ENCODE assay signal across 8 cellular contexts in genomic region chr7:37182011-37182478, GRCh38.
DNase-seq lines count a peak whose midpoint lies in the region; ATAC-seq and TF ChIP-seq lines count a peak whose summit lies in the region.

No MANE protein-coding gene starts in this region.

- no peaks in the 10 kb centered on the region for H3K79me2 ChIP-seq in neural cell (replicated peaks; ENCODE audit: insufficient read depth, low read length)

- peak; percentile 39 for ATAC-seq in GM19468 (IDR thresholded peaks at IDR 0.05; ENCODE audit: extremely low read depth, unreplicated experiment)
- peak; percentile 75 to 93 for ATAC-seq in activated T-cell treated with anti-CD3 and anti-CD28 coated beads, Interleukin-2, amount 50 U/mL, for 4 hours
- peak; percentile 97 for ATAC-seq in stimulated activated naive CD8-positive, alpha-beta T cell treated with anti-CD3 and anti-CD28 coated beads, Interleukin-15, amount 100 ng/mL, for 72 hours

- H3K27me3 ChIP-seq in HUES64 (ENCODE audit: insufficient read depth, low read length) (no peaks in the 10 kb centered on the region), neural cell (ENCODE audit: insufficient read depth, low read depth, low read length) (no peaks in the 10 kb centered on the region)

- H3K9me3 ChIP-seq in HUES64 (ENCODE audit: insufficient read depth, low read depth, low read length) (no peaks in the 10 kb centered on the region), neural cell (ENCODE audit: low read length) (no peaks in the 10 kb centered on the region)

- H3K9ac ChIP-seq in HUES64 (ENCODE audit: low read depth, low read length) (peak overlapping the region; percentile 23; the same call in 1 of the 2 replicates), neural cell (ENCODE audit: low read length) (no peak overlapping the region)

- no peaks in the 10 kb centered on the region for H3K36me3 ChIP-seq in HUES64 (ENCODE audit: insufficient read depth, low read length)
- no peaks in the 10 kb centered on the region for H3K36me3 ChIP-seq in neural cell (ENCODE audit: insufficient read depth, low read length)

- no peaks in the 10 kb centered on the region for H3K27me3 Mint-ChIP-seq in activated T-cell treated with anti-CD3 and anti-CD28 coated beads, Interleukin-2, amount 50 U/mL, for 4 hours (ENCODE audit: low read depth)
- no peaks in the 10 kb centered on the region for H3K27me3 Mint-ChIP-seq in stimulated activated naive CD8-positive, alpha-beta T cell treated with anti-CD3 and anti-CD28 coated beads, Interleukin-15, amount 100 ng/mL, for 72 hours

- H3F3A ChIP-seq in neural cell (ENCODE audit: insufficient read depth, low read length, poor library complexity, severe bottlenecking): no peaks in the 10 kb centered on the region

- peaks cover 33% of the 10 kb centered on the region for H3K36me3 Mint-ChIP-seq in activated T-cell treated with anti-CD3 and anti-CD28 coated beads, Interleukin-2, amount 50 U/mL, for 4 hours (ENCODE audit: insufficient read depth)

- H3K4me3 ChIP-seq in HUES64 (ENCODE audit: low read length) (peak overlapping the region; percentile 52), fibroblast of pulmonary artery (replicated peaks; ENCODE audit: low read depth, low read length) (no peak overlapping the region), neural cell (ENCODE audit: low read length) (no peak overlapping the region)

- no peaks in the 10 kb centered on the region for H3K9me2 ChIP-seq in neural cell (ENCODE audit: insufficient read depth, low read length)

- no peak overlapping the region for H3K27ac Mint-ChIP-seq in stimulated activated naive CD8-positive, alpha-beta T cell treated with anti-CD3 and anti-CD28 coated beads, Interleukin-15, amount 100 ng/mL, for 72 hours

- TF ChIP-seq CTCF in fibroblast of pulmonary artery (IDR thresholded peaks at IDR 0.05; ENCODE audit: low read length, missing control alignments) (peak; percentile 91), neural cell (IDR thresholded peaks at IDR 0.05; ENCODE audit: poor library complexity, severe bottlenecking) (peak; percentile 97)

- DNase-seq in COLO829 (ENCODE audit: low spot score) (peak; percentile 68), OCI-M1 (lab: John Stamatoyannopoulos, UW) (peak; percentile 83), fibroblast of pulmonary artery (ENCODE audit: low read depth) (peak; percentile 77)
- DNase-seq in activated T-cell treated with anti-CD3 and anti-CD28 coated beads, Interleukin-2, amount 50 U/mL, for 4 hours: peak; percentile 78
- peak; percentile 69 to 76 for DNase-seq in stimulated activated naive CD8-positive, alpha-beta T cell treated with anti-CD3 and anti-CD28 coated beads, Interleukin-15, amount 100 ng/mL, for 72 hours

- H4K20me1 ChIP-seq in neural cell (ENCODE audit: insufficient read depth): no peaks in the 10 kb centered on the region

- H3K4me3 Mint-ChIP-seq in activated T-cell treated with anti-CD3 and anti-CD28 coated beads, Interleukin-2, amount 50 U/mL, for 4 hours: no peak overlapping the region
- no peak overlapping the region for H3K4me3 Mint-ChIP-seq in stimulated activated naive CD8-positive, alpha-beta T cell treated with anti-CD3 and anti-CD28 coated beads, Interleukin-15, amount 100 ng/mL, for 72 hours

- TF ChIP-seq RAD21 in neural cell (conservative IDR thresholded peaks at IDR 0.05): peak; percentile 100

- no peak overlapping the region for H3K4me2 ChIP-seq in neural cell (ENCODE audit: low read length)

- peaks cover 14% of the 10 kb centered on the region for H3K4me1 Mint-ChIP-seq in activated T-cell treated with anti-CD3 and anti-CD28 coated beads, Interleukin-2, amount 50 U/mL, for 4 hours (ENCODE audit: low read depth)
- peaks cover 5% of the 10 kb centered on the region for H3K4me1 Mint-ChIP-seq in stimulated activated naive CD8-positive, alpha-beta T cell treated with anti-CD3 and anti-CD28 coated beads, Interleukin-15, amount 100 ng/mL, for 72 hours

- no peak for TF ChIP-seq EP300 in neural cell (conservative IDR thresholded peaks at IDR 0.05; ENCODE audit: poor library complexity, severe bottlenecking)

- H3K27ac ChIP-seq in HUES64 (ENCODE audit: low read depth, low read length) (no peak overlapping the region), neural cell (ENCODE audit: low read length) (no peak overlapping the region)

- H3K9me3 Mint-ChIP-seq in activated T-cell treated with anti-CD3 and anti-CD28 coated beads, Interleukin-2, amount 50 U/mL, for 4 hours: no peaks in the 10 kb centered on the region
- no peaks in the 10 kb centered on the region for H3K9me3 Mint-ChIP-seq in stimulated activated naive CD8-positive, alpha-beta T cell treated with anti-CD3 and anti-CD28 coated beads, Interleukin-15, amount 100 ng/mL, for 72 hours

- H2AFZ ChIP-seq in neural cell (ENCODE audit: low read depth, low read length): no peak overlapping the region

- peaks cover 19% of the 10 kb centered on the region for H3K4me1 ChIP-seq in HUES64 (ENCODE audit: insufficient read depth, low read length)

- 5% methylated on average over 7 of the region's 7 CpGs for WGBS in HUES64

TF ChIP-seq in neural cell, 6 proteins besides CTCF, POLR2A, EP300 and RAD21:
- TF ChIP-seq SMC3 (conservative IDR thresholded peaks at IDR 0.05; ENCODE audit: poor library complexity): peak; percentile 100
- TF ChIP-seq REST (IDR thresholded peaks at IDR 0.05; ENCODE audit: borderline replicate concordance): no peak

Comparison
In these comparisons a context has a peak if more than half of its experiments do, and no peak if none do; other contexts are left out.
1. ATAC-seq: peak in every context shown above with its lines; median percentile 97 in stimulated activated naive CD8-positive, alpha-beta T cell treated with anti-CD3 and anti-CD28 coated beads, Interleukin-15, amount 100 ng/mL, for 72 hours; 84 in activated T-cell treated with anti-CD3 and anti-CD28 coated beads, Interleukin-2, amount 50 U/mL, for 4 hours; 39 in GM19468.